In genomic region chr3:43534676-43535075, GRCh38 we compare ENCODE assay signal across 34 cellular contexts.
"Had no signal": no experiment of that assay in that cellular context is flagged by ENCODE, and none has a peak within 500 bp of the region (broad histone marks: within the 10 kb centered on the region; RNA-seq: fewer than 3 reads in every experiment).

No MANE protein-coding gene starts in this region.

- H3K27ac Mint-ChIP-seq: activated CD4-positive, alpha-beta memory T cell treated with anti-CD3 and anti-CD28 coated beads for 36 hours; activated naive CD8-positive, alpha-beta T cell treated with anti-CD3 and anti-CD28 coated beads for 36 hours; activated T-helper 17 cell treated with anti-CD3 and anti-CD28 coated beads, Interleukin-2, amount 50 U/mL, for 72 hours; IgD-negative memory B cell; T-helper 1 cell treated with Interleukin-12 subunit alpha and Interleukin-12 subunit beta and Interleukin-4 antibody, amounts not matched to agents 30 μg/mL and 1 μg/mL, for 36 hours; T-helper 2 cell treated with Interferon-gamma antibody and Interleukin-4, amounts not matched to agents 5 μg/mL and 100 μg/mL, for 36 hours had no signal

- DNase-seq: activated CD4-positive, alpha-beta memory T cell treated with anti-CD3 and anti-CD28 coated beads for 36 hours; activated CD4-positive, alpha-beta T cell treated with anti-CD3 and anti-CD28 coated beads, Interleukin-2, amount 50 U/mL, for 1 hour; activated CD8-positive, alpha-beta memory T cell treated with anti-CD3 and anti-CD28 coated beads, Interleukin-2, amount 50 U/mL, for 4 hours; activated effector memory CD4-positive, alpha-beta T cell treated with anti-CD3 and anti-CD28 coated beads, Interleukin-2, amount 50 U/mL, for 16 hours; activated naive CD4-positive, alpha-beta T cell; activated naive CD4-positive, alpha-beta T cell treated with anti-CD3 and anti-CD28 coated beads, Interleukin-2, amount 50 U/mL, for 16 hours; activated naive CD8-positive, alpha-beta T cell treated with anti-CD3 and anti-CD28 coated beads for 36 hours; activated T-cell treated with anti-CD3 and anti-CD28 coated beads for 4 hours; activated T-cell treated with anti-CD3 and anti-CD28 coated beads, Interleukin-2, amount 50 U/mL, for 48 hours; amniotic stem cell; aorta; brain microvascular endothelial cell; Karpas-422; KBM-7; NCI-H1105; NCI-H1417 treated with DMSO at 0.1 percent for 48 hours; NCI-H1930; NCI-H2081 treated with DMSO at 0.1 percent for 48 hours; NCI-H2171; NCI-H446; NCI-H510A treated with DMSO at 0.1 percent for 48 hours; NCI-H526 treated with DMSO at 0.1 percent for 48 hours; NCI-H82; NK-92 treated with Interleukin-12 subunit alpha and Interleukin-12 subunit beta, amount 100 ng/mL, for 24 hours; PC-3; Peyer's patch; RPMI8226; SHP77 treated with DMSO at 0.1 percent for 48 hours; SK-N-SH had no signal

- H3K27me3 Mint-ChIP-seq: activated CD4-positive, alpha-beta memory T cell treated with anti-CD3 and anti-CD28 coated beads for 36 hours; activated naive CD8-positive, alpha-beta T cell treated with anti-CD3 and anti-CD28 coated beads for 36 hours; activated T-helper 17 cell treated with anti-CD3 and anti-CD28 coated beads, Interleukin-2, amount 50 U/mL, for 72 hours; IgD-negative memory B cell had no signal

- H3K9ac ChIP-seq: SK-N-SH had no signal

- H3K9me3 Mint-ChIP-seq: activated CD4-positive, alpha-beta memory T cell treated with anti-CD3 and anti-CD28 coated beads for 36 hours; activated naive CD8-positive, alpha-beta T cell treated with anti-CD3 and anti-CD28 coated beads for 36 hours; activated T-helper 17 cell treated with anti-CD3 and anti-CD28 coated beads, Interleukin-2, amount 50 U/mL, for 72 hours; IgD-negative memory B cell; T-helper 1 cell treated with Interleukin-12 subunit alpha and Interleukin-12 subunit beta and Interleukin-4 antibody, amounts not matched to agents 30 μg/mL and 1 μg/mL, for 36 hours; T-helper 2 cell treated with Interferon-gamma antibody and Interleukin-4, amounts not matched to agents 5 μg/mL and 100 μg/mL, for 36 hours had no signal

- H3K4me1 Mint-ChIP-seq: activated naive CD8-positive, alpha-beta T cell treated with anti-CD3 and anti-CD28 coated beads for 36 hours; activated T-helper 17 cell treated with anti-CD3 and anti-CD28 coated beads, Interleukin-2, amount 50 U/mL, for 72 hours; IgD-negative memory B cell had no signal

- H3K9me3 ChIP-seq: Peyer's patch, SJSA1, SK-N-SH had no signal

- H3K4me1 ChIP-seq: Peyer's patch, SJSA1 had no signal

- H3K4me2 ChIP-seq: SK-N-SH had no signal

- H3K36me3 ChIP-seq: brain microvascular endothelial cell, Peyer's patch, SJSA1 had no signal

- H3K27me3 ChIP-seq: brain microvascular endothelial cell, Peyer's patch, SJSA1 had no signal

- H3K4me3 ChIP-seq: Peyer's patch, SJSA1 had no signal

- H3K4me3 Mint-ChIP-seq: activated CD4-positive, alpha-beta memory T cell treated with anti-CD3 and anti-CD28 coated beads for 36 hours; activated naive CD8-positive, alpha-beta T cell treated with anti-CD3 and anti-CD28 coated beads for 36 hours; activated T-helper 17 cell treated with anti-CD3 and anti-CD28 coated beads, Interleukin-2, amount 50 U/mL, for 72 hours; IgD-negative memory B cell; T-helper 1 cell treated with Interleukin-12 subunit alpha and Interleukin-12 subunit beta and Interleukin-4 antibody, amounts not matched to agents 30 μg/mL and 1 μg/mL, for 36 hours; T-helper 2 cell treated with Interferon-gamma antibody and Interleukin-4, amounts not matched to agents 5 μg/mL and 100 μg/mL, for 36 hours had no signal

- H3K36me3 Mint-ChIP-seq: activated naive CD8-positive, alpha-beta T cell treated with anti-CD3 and anti-CD28 coated beads for 36 hours had no signal

- H3K27ac ChIP-seq: brain microvascular endothelial cell, Peyer's patch, SJSA1 had no signal
